Comparison of ENCODE assay signal across 26 cellular contexts in the genomic region with DNA sequence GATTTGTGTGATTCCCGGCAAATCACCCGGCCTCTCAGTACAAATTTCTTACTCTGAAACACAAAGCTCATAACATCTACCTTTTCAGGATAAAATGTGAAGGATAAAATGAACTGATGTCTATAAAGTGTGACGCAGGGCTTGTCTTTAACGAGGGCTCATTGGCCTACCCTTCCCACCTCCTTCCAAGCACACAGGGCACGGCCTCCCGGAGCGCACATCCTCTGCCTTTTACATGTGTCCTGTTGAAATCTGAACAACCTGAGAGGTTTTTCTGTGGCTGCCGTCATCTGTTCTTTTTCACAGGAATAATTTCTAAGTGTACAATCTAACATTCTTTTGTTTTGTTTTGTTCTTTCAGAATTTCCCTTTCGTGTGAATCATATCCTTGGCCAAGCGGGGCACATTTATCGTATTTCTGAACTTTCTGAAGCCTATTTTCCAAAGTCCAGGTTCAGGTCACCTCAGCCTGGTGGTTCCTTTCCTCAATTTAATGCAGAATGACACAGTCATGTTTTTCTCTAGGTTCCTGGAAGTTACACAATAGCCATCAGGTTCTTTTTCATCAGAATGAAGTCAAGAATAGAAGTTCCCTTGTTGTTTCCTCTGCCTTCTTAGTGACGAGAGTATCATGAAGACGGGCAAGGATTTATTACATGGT. TPM values are rescaled to one million over a fixed set of nuclear protein-coding genes. Genes with fewer than 3 reads are reported as not detected.
DNase-seq lines count a peak whose midpoint lies in the region; ATAC-seq, FAIRE-seq and TF ChIP-seq lines count a peak whose summit lies in the region.
"Had no signal": no experiment of that assay in that cellular context is flagged by ENCODE, and none has a peak within 500 bp of the region (broad histone marks: within the 10 kb centered on the region; RNA-seq: fewer than 3 reads in every experiment).

No MANE protein-coding gene starts in this region.

- H3K9me3 ChIP-seq in right atrium auricular region (no peaks in the 10 kb centered on the region), esophagus muscularis mucosa (no peaks in the 10 kb centered on the region)
- H3K9me3 ChIP-seq: adrenal gland; BLaER1 treated with 17β-estradiol and CSF1 and Interleukin-3, amounts not matched to agents 10 nM and 100 nM had no signal

- H3K9me3 Mint-ChIP-seq in osteocyte (ENCODE audit: unreplicated experiment) (no peaks in the 10 kb centered on the region), type B pancreatic cell (no peaks in the 10 kb centered on the region)
- H3K9me3 Mint-ChIP-seq: stimulated activated naive CD8-positive, alpha-beta T cell treated with anti-CD3 and anti-CD28 coated beads, Interleukin-15, amount 100 ng/mL, for 72 hours had no signal

- intact Hi-C loops in left cardiac atrium (cut with DNase I) (loop anchor here in 1 of 2 donors (10.0 kb wide), 1 partner anchor 99 kb away; no protein-coding TSS in a partner anchor), esophagus muscularis mucosa (cut with DNase I) (no loop called here)

- H3K36me3 ChIP-seq in right atrium auricular region (no peaks in the 10 kb centered on the region), esophagus muscularis mucosa (no peaks in the 10 kb centered on the region)
- H3K36me3 ChIP-seq: adrenal gland; BLaER1 treated with 17β-estradiol and CSF1 and Interleukin-3, amounts not matched to agents 10 nM and 100 nM; cardiac muscle cell; WERI-Rb-1 had no signal

- H3K4me3 ChIP-seq in right atrium auricular region (no peak overlapping the region), esophagus muscularis mucosa (no peak overlapping the region)
- H3K4me3 ChIP-seq: adrenal gland; BLaER1 treated with 17β-estradiol and CSF1 and Interleukin-3, amounts not matched to agents 10 nM and 100 nM; cardiac muscle cell had no signal

- peak overlapping the region; percentile 56 to 63 for H3K27ac ChIP-seq in right atrium auricular region
- H3K27ac ChIP-seq in esophagus muscularis mucosa (replicated peaks in 1 of 4): peak overlapping the region; percentile 26 to 72 (median 58)
- H3K27ac ChIP-seq: BLaER1 treated with 17β-estradiol and CSF1 and Interleukin-3, amounts not matched to agents 10 nM and 100 nM; cardiac muscle cell; WERI-Rb-1 had no signal

- TF ChIP-seq CTCF in right atrium auricular region (IDR thresholded peaks at IDR 0.05): no peak
- no peak for TF ChIP-seq CTCF in esophagus muscularis mucosa (IDR thresholded peaks at IDR 0.05)
- TF ChIP-seq CTCF in osteocyte (IDR thresholded peaks at IDR 0.05): no peak
- TF ChIP-seq CTCF in type B pancreatic cell (conservative IDR thresholded peaks at IDR 0.05): no peak

- H3K27me3 ChIP-seq in right atrium auricular region (no peaks in the 10 kb centered on the region), esophagus muscularis mucosa (no peaks in the 10 kb centered on the region)
- H3K27me3 ChIP-seq: adrenal gland; BLaER1 treated with 17β-estradiol and CSF1 and Interleukin-3, amounts not matched to agents 10 nM and 100 nM; cardiac muscle cell had no signal

- TF ChIP-seq POLR2A in esophagus muscularis mucosa (IDR thresholded peaks at IDR 0.05; ENCODE audit: low read depth): no peak

- H3K4me3 Mint-ChIP-seq in osteocyte (ENCODE audit: unreplicated experiment) (no peak overlapping the region), type B pancreatic cell (no peak overlapping the region)
- H3K4me3 Mint-ChIP-seq: naive thymus-derived CD4-positive, alpha-beta T cell; stimulated activated naive CD8-positive, alpha-beta T cell treated with anti-CD3 and anti-CD28 coated beads, Interleukin-15, amount 100 ng/mL, for 72 hours had no signal

- no peak for TF ChIP-seq EP300 in esophagus muscularis mucosa (IDR thresholded peaks at IDR 0.05)

- no peak for FAIRE-seq in RCC 7860 (lab: Jason Lieb, UNC)
- FAIRE-seq: urothelium cell line had no signal

- ATAC-seq in left cardiac atrium: no peak
- ATAC-seq in HG03521 (IDR thresholded peaks at IDR 0.05; ENCODE audit: unreplicated experiment): no peak
- ATAC-seq: naive thymus-derived CD4-positive, alpha-beta T cell had no signal

- H3K4me1 Mint-ChIP-seq in osteocyte (ENCODE audit: unreplicated experiment) (peaks cover 27% of the 10 kb centered on the region), type B pancreatic cell (ENCODE audit: unreplicated experiment) (peaks cover 38% of the 10 kb centered on the region)
- H3K4me1 Mint-ChIP-seq: naive thymus-derived CD4-positive, alpha-beta T cell; stimulated activated naive CD8-positive, alpha-beta T cell treated with anti-CD3 and anti-CD28 coated beads, Interleukin-15, amount 100 ng/mL, for 72 hours had no signal

- no peak for DNase-seq in right atrium auricular region (ENCODE audit: low spot score)
- DNase-seq in left cardiac atrium: no peak
- no peak for DNase-seq in esophagus muscularis mucosa (ENCODE audit: extremely low spot score)
- DNase-seq in osteocyte (ENCODE audit: extremely low spot score, unreplicated experiment): no peak
- DNase-seq in CD1c-positive myeloid dendritic cell (ENCODE audit: extremely low spot score): no peak
- DNase-seq in RCC 7860 (ENCODE audit: low spot score): no peak
- DNase-seq in type B pancreatic cell (ENCODE audit: extremely low spot score, unreplicated experiment): no peak
- DNase-seq: ACHN; activated CD8-positive, alpha-beta memory T cell treated with anti-CD3 and anti-CD28 coated beads, Interleukin-2, amount 50 U/mL, for 4 hours; activated gamma-delta T cell; foreskin melanocyte; mesenchymal stem cell; MM.1S; naive thymus-derived CD4-positive, alpha-beta T cell; NCI-H1694 treated with DMSO at 0.1 percent for 48 hours; NCI-H69; SIG-M5; stimulated activated CD4-positive, alpha-beta T cell treated with anti-CD3 and anti-CD28 coated beads, Interleukin-4, amount 100 ng/mL, for 1 hour; stimulated activated naive CD8-positive, alpha-beta T cell treated with anti-CD3 and anti-CD28 coated beads, Interleukin-15, amount 100 ng/mL, for 72 hours; WERI-Rb-1 had no signal

- peak overlapping the region; percentile 35 for H3K27ac Mint-ChIP-seq in osteocyte (ENCODE audit: unreplicated experiment)
- no peak overlapping the region for H3K27ac Mint-ChIP-seq in type B pancreatic cell
- H3K27ac Mint-ChIP-seq: naive thymus-derived CD4-positive, alpha-beta T cell; progenitor cell of endocrine pancreas; stimulated activated naive CD8-positive, alpha-beta T cell treated with anti-CD3 and anti-CD28 coated beads, Interleukin-15, amount 100 ng/mL, for 72 hours had no signal

- H3K4me1 ChIP-seq in right atrium auricular region: peaks cover 0 to 4% of the 10 kb centered on the region in 2 donors
- H3K4me1 ChIP-seq in esophagus muscularis mucosa: peaks cover 0 to 6% (median 3%) of the 10 kb centered on the region in 4 donors
- H3K4me1 ChIP-seq: adrenal gland had no signal

- H3K36me3 Mint-ChIP-seq in osteocyte (ENCODE audit: unreplicated experiment): no peaks in the 10 kb centered on the region
- H3K36me3 Mint-ChIP-seq in type B pancreatic cell: no peaks in the 10 kb centered on the region
- H3K36me3 Mint-ChIP-seq: naive thymus-derived CD4-positive, alpha-beta T cell had no signal

- H3K27me3 Mint-ChIP-seq in osteocyte (ENCODE audit: unreplicated experiment) (no peaks in the 10 kb centered on the region), type B pancreatic cell (no peaks in the 10 kb centered on the region)
- H3K27me3 Mint-ChIP-seq: progenitor cell of endocrine pancreas had no signal

- WGBS in esophagus muscularis mucosa: 83% methylated on average over 13 of the region's 13 CpGs

RNA-seq across cellular contexts. Expression of gene SPRY1, which starts 53.1 kb away (rescaled TPM):
- total RNA-seq in right atrium auricular region (100 to 1,000 TPM in 1 of 2 donors, 10 to 100 TPM in 1; 50.0 to 118 TPM), left cardiac atrium (10 to 100 TPM; 59.6 to 89.9 TPM), esophagus muscularis mucosa (100 to 1,000 TPM; 103 to 136 (median 136) TPM), osteocyte (51.0 and 51.7 TPM in 2 replicates), type B pancreatic cell (ENCODE audit: low replicate concordance) (52.3 and 61.3 TPM in 2 replicates)
